In the genomic region with DNA sequence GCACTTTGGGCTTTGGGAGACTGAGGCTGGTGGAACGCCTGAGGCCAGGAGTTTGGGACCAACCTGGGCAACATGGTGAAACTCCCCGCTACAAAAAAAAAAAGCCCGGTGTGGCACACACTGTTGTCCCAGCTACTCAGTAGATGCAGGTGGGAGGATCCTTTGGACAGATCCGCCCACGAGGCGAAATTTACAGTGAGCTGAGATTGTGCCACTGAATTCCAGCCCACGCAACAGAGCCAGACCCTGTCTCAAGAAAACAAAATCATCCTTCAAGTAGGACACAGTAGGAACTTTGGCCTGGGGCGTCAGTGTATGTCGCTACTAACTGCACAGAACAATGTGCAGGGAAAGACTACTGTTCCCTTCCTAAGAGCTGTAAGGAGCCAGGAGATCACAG, we compare ENCODE assay signal across 1 cellular context.
TF ChIP-seq lines count a peak whose summit lies in the region.

No MANE protein-coding gene starts in this region.

TF ChIP-seq in GM23338, 12 proteins besides CTCF, POLR2A, EP300 and RAD21 (continued from another document):
- TF ChIP-seq REST (IDR thresholded peaks at IDR 0.05; ENCODE audit: unreplicated experiment): no peak
- TF ChIP-seq, protein P1, sequence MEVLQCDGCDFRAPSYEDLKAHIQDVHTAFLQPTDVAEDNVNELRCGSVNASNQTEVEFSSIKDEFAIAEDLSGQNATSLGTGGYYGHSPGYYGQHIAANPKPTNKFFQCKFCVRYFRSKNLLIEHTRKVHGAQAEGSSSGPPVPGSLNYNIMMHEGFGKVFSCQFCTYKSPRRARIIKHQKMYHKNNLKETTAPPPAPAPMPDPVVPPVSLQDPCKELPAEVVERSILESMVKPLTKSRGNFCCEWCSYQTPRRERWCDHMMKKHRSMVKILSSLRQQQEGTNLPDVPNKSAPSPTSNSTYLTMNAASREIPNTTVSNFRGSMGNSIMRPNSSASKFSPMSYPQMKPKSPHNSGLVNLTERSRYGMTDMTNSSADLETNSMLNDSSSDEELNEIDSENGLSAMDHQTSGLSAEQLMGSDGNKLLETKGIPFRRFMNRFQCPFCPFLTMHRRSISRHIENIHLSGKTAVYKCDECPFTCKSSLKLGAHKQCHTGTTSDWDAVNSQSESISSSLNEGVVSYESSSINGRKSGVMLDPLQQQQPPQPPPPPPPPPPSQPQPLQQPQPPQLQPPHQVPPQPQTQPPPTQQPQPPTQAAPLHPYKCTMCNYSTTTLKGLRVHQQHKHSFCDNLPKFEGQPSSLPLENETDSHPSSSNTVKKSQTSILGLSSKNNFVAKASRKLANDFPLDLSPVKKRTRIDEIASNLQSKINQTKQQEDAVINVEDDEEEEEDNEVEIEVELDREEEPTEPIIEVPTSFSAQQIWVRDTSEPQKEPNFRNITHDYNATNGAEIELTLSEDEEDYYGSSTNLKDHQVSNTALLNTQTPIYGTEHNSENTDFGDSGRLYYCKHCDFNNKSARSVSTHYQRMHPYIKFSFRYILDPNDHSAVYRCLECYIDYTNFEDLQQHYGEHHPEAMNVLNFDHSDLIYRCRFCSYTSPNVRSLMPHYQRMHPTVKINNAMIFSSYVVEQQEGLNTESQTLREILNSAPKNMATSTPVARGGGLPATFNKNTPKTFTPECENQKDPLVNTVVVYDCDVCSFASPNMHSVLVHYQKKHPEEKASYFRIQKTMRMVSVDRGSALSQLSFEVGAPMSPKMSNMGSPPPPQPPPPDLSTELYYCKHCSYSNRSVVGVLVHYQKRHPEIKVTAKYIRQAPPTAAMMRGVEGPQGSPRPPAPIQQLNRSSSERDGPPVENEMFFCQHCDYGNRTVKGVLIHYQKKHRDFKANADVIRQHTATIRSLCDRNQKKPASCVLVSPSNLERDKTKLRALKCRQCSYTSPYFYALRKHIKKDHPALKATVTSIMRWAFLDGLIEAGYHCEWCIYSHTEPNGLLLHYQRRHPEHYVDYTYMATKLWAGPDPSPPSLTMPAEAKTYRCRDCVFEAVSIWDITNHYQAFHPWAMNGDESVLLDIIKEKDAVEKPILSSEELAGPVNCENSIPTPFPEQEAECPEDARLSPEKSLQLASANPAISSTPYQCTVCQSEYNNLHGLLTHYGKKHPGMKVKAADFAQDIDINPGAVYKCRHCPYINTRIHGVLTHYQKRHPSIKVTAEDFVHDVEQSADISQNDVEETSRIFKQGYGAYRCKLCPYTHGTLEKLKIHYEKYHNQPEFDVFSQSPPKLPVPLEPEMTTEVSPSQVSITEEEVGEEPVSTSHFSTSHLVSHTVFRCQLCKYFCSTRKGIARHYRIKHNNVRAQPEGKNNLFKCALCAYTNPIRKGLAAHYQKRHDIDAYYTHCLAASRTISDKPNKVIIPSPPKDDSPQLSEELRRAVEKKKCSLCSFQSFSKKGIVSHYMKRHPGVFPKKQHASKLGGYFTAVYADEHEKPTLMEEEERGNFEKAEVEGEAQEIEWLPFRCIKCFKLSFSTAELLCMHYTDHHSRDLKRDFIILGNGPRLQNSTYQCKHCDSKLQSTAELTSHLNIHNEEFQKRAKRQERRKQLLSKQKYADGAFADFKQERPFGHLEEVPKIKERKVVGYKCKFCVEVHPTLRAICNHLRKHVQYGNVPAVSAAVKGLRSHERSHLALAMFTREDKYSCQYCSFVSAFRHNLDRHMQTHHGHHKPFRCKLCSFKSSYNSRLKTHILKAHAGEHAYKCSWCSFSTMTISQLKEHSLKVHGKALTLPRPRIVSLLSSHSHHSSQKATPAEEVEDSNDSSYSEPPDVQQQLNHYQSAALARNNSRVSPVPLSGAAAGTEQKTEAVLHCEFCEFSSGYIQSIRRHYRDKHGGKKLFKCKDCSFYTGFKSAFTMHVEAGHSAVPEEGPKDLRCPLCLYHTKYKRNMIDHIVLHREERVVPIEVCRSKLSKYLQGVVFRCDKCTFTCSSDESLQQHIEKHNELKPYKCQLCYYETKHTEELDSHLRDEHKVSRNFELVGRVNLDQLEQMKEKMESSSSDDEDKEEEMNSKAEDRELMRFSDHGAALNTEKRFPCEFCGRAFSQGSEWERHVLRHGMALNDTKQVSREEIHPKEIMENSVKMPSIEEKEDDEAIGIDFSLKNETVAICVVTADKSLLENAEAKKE (CRISPR knock-in tag; IDR thresholded peaks at IDR 0.05): no peak
TF ChIP-seq in GM23338: peak in this region for 0.
